15 cellular contexts compared by ENCODE assay signal in the genomic region with DNA sequence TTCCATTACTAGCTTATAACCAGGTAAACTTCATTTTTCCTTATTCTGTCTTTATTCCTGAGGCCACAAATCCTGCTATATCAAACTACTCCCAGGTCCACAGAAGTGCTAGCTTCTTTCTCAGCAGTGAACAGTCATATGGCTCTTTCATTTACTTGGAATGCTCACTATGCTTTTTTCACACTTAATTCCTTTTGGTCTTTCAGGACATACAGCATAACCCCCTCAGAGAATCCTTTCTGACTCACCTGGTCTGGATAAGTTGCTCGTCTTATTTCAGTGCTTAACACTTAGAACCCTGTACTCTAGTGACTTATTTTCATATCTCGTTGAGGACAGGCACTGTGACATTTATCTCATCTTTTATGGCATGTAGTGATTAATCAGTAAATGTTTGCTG.
DNase-seq lines count a peak whose midpoint lies in the region; TF ChIP-seq lines count a peak whose summit lies in the region.
"Had no signal": no experiment of that assay in that cellular context is flagged by ENCODE, and none has a peak within 500 bp of the region (broad histone marks: within the 10 kb centered on the region; RNA-seq: fewer than 3 reads in every experiment).

No MANE protein-coding gene starts in this region.

- H3K27me3 Mint-ChIP-seq in glutamatergic neuron (ENCODE audit: unreplicated experiment) = no peaks in the 10 kb centered on the region

- DNase-seq in ELR (ENCODE audit: low read depth) = peak; percentile 73
- DNase-seq in NCI-H226 = peak; percentile 18
- DNase-seq in fibroblast of mammary gland (ENCODE audit: low read depth) = peak; percentile 24
- DNase-seq in smooth muscle cell (lab: John Stamatoyannopoulos, UW; ENCODE audit: unreplicated experiment) = no peak
- no peak for DNase-seq in glutamatergic neuron
- no peak for DNase-seq in testis
- DNase-seq in activated effector memory CD4-positive, alpha-beta T cell treated with anti-CD3 and anti-CD28 coated beads, Interleukin-2, amount 50 U/mL, for 16 hours = no peak
- DNase-seq: CD8-positive, alpha-beta memory T cell; DMS 273 treated with DMSO at 0.1 percent for 48 hours; HCEC 1CT; NCI-H1092; NCI-H1694; NCI-H2107 had no signal

- H3K4me1 Mint-ChIP-seq in glutamatergic neuron (ENCODE audit: low read depth, unreplicated experiment) = no peaks in the 10 kb centered on the region
- H3K4me1 Mint-ChIP-seq: CD8-positive, alpha-beta memory T cell had no signal

- H3K4me1 ChIP-seq in smooth muscle cell (ENCODE audit: low read depth) (no peaks in the 10 kb centered on the region), testis (no peaks in the 10 kb centered on the region)

- H3K36me3 ChIP-seq in smooth muscle cell (ENCODE audit: low read depth) = no peaks in the 10 kb centered on the region
- no peaks in the 10 kb centered on the region for H3K36me3 ChIP-seq in testis (ENCODE audit: low read depth, missing control alignments)

- 42% methylated on average over 2 of the region's 2 CpGs for WGBS in smooth muscle cell (ENCODE audit: low lambda C conversion rate)
- WGBS in testis, 2 donors = 85 to 90% methylated on average over 2 of the region's 2 CpGs

- no peaks in the 10 kb centered on the region for H3K9me3 ChIP-seq in smooth muscle cell (replicated peaks; ENCODE audit: low read depth)
- H3K9me3 ChIP-seq in testis = no peaks in the 10 kb centered on the region

- H3K9ac ChIP-seq in smooth muscle cell (ENCODE audit: low read depth) = peak overlapping the region; percentile 47

- H3K4me2 ChIP-seq in smooth muscle cell = peak overlapping the region; percentile 6

- H3F3A ChIP-seq in smooth muscle cell (ENCODE audit: low read depth) = no peaks in the 10 kb centered on the region

- TF ChIP-seq CTCF in fibroblast of mammary gland (conservative IDR thresholded peaks at IDR 0.05; ENCODE audit: control insufficient read depth, insufficient read depth, low read depth, low read length) (no peak), smooth muscle cell (IDR thresholded peaks at IDR 0.05; ENCODE audit: borderline replicate concordance, insufficient read depth, poor library complexity, severe bottlenecking) (no peak), glutamatergic neuron (IDR thresholded peaks at IDR 0.05; ENCODE audit: partially characterized antibody, unreplicated experiment) (no peak), testis (IDR thresholded peaks at IDR 0.05) (no peak)

- intact Hi-C loops in testis (cut with DNase I; ENCODE audit: low total_unique reads) = no loop called here

- H3K36me3 Mint-ChIP-seq in glutamatergic neuron (ENCODE audit: unreplicated experiment) = no peaks in the 10 kb centered on the region
- H3K36me3 Mint-ChIP-seq: CD8-positive, alpha-beta memory T cell had no signal

- no peak for TF ChIP-seq POLR2A in testis (IDR thresholded peaks at IDR 0.05)

- H3K27ac Mint-ChIP-seq in glutamatergic neuron (ENCODE audit: unreplicated experiment) = no peak overlapping the region
- H3K27ac Mint-ChIP-seq: CD8-positive, alpha-beta memory T cell had no signal

- H3K4me3 ChIP-seq in fibroblast of mammary gland (ENCODE audit: control insufficient read depth, low read depth, low read length) (no peak overlapping the region), smooth muscle cell (no peak overlapping the region), testis (no peak overlapping the region)
- H3K4me3 ChIP-seq: GM12878, SK-N-MC had no signal

- no peak overlapping the region for H2AFZ ChIP-seq in smooth muscle cell (ENCODE audit: low read depth)

- H3K27me3 ChIP-seq in smooth muscle cell (ENCODE audit: low read depth) = no peaks in the 10 kb centered on the region
- no peaks in the 10 kb centered on the region for H3K27me3 ChIP-seq in testis

- no peak overlapping the region for H3K4me3 Mint-ChIP-seq in glutamatergic neuron (ENCODE audit: unreplicated experiment)
- H3K4me3 Mint-ChIP-seq: CD8-positive, alpha-beta memory T cell had no signal

- H3K27ac ChIP-seq in smooth muscle cell (ENCODE audit: low read depth) (peak overlapping the region; percentile 90), testis (no peak overlapping the region)
- H3K27ac ChIP-seq: SK-N-MC had no signal

- no peaks in the 10 kb centered on the region for H3K9me3 Mint-ChIP-seq in glutamatergic neuron (ENCODE audit: unreplicated experiment)
- H3K9me3 Mint-ChIP-seq: CD8-positive, alpha-beta memory T cell had no signal

- no peaks in the 10 kb centered on the region for H3K79me2 ChIP-seq in smooth muscle cell (ENCODE audit: low read depth)

- H4K20me1 ChIP-seq in smooth muscle cell (ENCODE audit: low read depth) = no peaks in the 10 kb centered on the region

Comparison
In these comparisons a context has a peak if more than half of its experiments do, and no peak if none do; other contexts are left out.
1. DNase-seq: peak in ELR (single experiment), NCI-H226 (single experiment) and fibroblast of mammary gland (single experiment); none in smooth muscle cell (single experiment), glutamatergic neuron (single experiment), testis (single experiment) and activated effector memory CD4-positive, alpha-beta T cell treated with anti-CD3 and anti-CD28 coated beads, Interleukin-2, amount 50 U/mL, for 16 hours (single experiment).